In genomic region chr17:64978138-64978537, GRCh38 we compare ENCODE assay signal across 12 cellular contexts.
"Had no signal": no experiment of that assay in that cellular context is flagged by ENCODE, and none has a peak within 500 bp of the region (broad histone marks: within the 10 kb centered on the region; RNA-seq: fewer than 3 reads in every experiment).

No MANE protein-coding gene starts in this region.

- H3K4me3 ChIP-seq: adrenal gland, coronary artery, heart left ventricle, skin epidermis, tibial artery, uterus had no signal

- H3K27ac Mint-ChIP-seq: mesothelial cell of epicardium had no signal

- H3K9me3 Mint-ChIP-seq: T-cell had no signal

- H3K27me3 Mint-ChIP-seq: T-cell had no signal

- H3K36me3 Mint-ChIP-seq: mesothelial cell of epicardium, T-cell had no signal

- H3K27ac ChIP-seq: adrenal gland, coronary artery, heart left ventricle, skin epidermis, tibial artery, uterus had no signal

- H3K4me3 Mint-ChIP-seq: mesothelial cell of epicardium had no signal

- H3K27me3 ChIP-seq: adrenal gland, heart left ventricle, tibial artery, uterus had no signal

- DNase-seq: activated CD4-positive, alpha-beta T cell treated with anti-CD3 and anti-CD28 coated beads for 48 hours; caudate nucleus; effector CD8-positive, alpha-beta T cell; heart left ventricle; retina; T-cell; tibial artery; uterus had no signal

- ATAC-seq: heart left ventricle, T-cell had no signal

- H3K36me3 ChIP-seq: adrenal gland, tibial artery, uterus had no signal

- H3K9me3 ChIP-seq: adrenal gland, heart left ventricle, tibial artery, uterus had no signal
